In genomic region chr22:48574776-48575566, GRCh38 we compare ENCODE assay signal across 8 cellular contexts.
DNase-seq lines count a peak whose midpoint lies in the region; ATAC-seq and TF ChIP-seq lines count a peak whose summit lies in the region.

No MANE protein-coding gene starts in this region.

- DNase-seq in NCI-H1436 (lab: John Stamatoyannopoulos, UW) (peak; percentile 76), NCI-H1436 treated with DMSO at 0.1 percent for 48 hours (lab: John Stamatoyannopoulos, UW) (no peak), NCI-H2171 treated with DMSO at 0.1 percent for 48 hours (lab: John Stamatoyannopoulos, UW) (peak; percentile 69), dermis blood vessel endothelial cell (peak; percentile 28), natural killer cell (no peak), MV-4-11 (lab: John Stamatoyannopoulos, UW) (no peak), NCI-H1048 (lab: John Stamatoyannopoulos, UW) (no peak)

- intact Hi-C loops in natural killer cell (cut with micrococcal nuclease): no loop called here

- peaks cover 34 to 52% of the 10 kb centered on the region in 2 donors for H3K27me3 Mint-ChIP-seq in natural killer cell (ENCODE audit: low read depth in 2 of 2)

- ATAC-seq in natural killer cell (no peak), HG03439 (IDR thresholded peaks at IDR 0.05; ENCODE audit: unreplicated experiment) (no peak)

- peaks cover 15% of the 10 kb centered on the region for H3K36me3 Mint-ChIP-seq in natural killer cell

- no peak overlapping the region for H3K27ac Mint-ChIP-seq in natural killer cell

- H3K4me1 Mint-ChIP-seq in natural killer cell: no peaks in the 10 kb centered on the region

- H3K4me3 Mint-ChIP-seq in natural killer cell: peak overlapping the region; percentile 63

- TF ChIP-seq CTCF in natural killer cell (IDR thresholded peaks at IDR 0.05): no peak

- H3K9me3 Mint-ChIP-seq in natural killer cell: peaks cover 2 to 3% of the 10 kb centered on the region in 2 donors

Comparison
In these comparisons a context has a peak if more than half of its experiments do, and no peak if none do; other contexts are left out.
1. DNase-seq: peak in NCI-H1436 (single experiment), NCI-H2171 treated with DMSO at 0.1 percent for 48 hours (single experiment) and dermis blood vessel endothelial cell (single experiment); none in NCI-H1436 treated with DMSO at 0.1 percent for 48 hours (single experiment), natural killer cell (single experiment), MV-4-11 (single experiment) and NCI-H1048 (single experiment).